Comparison of ENCODE assay signal across 17 cellular contexts in the genomic region with DNA sequence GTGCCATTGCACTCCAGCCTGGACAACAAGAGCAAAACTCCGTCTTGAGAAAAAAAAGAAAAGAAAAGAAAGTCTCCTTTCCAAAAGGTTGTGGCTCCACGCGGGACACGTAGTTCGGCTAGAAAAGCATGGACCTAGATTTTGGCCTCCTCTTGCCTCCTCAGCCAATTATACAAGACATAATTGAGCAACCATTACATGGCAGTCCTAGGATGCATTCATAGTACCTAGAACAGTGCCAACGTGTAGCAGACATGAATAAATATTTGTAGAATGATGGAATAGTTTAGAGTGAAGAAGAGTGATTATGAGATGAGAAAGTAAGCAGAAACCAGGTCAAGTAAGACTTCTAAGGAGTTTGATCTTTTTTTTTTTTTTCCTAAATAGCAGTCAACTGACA.
"Had no signal": no experiment of that assay in that cellular context is flagged by ENCODE, and none has a peak within 500 bp of the region (broad histone marks: within the 10 kb centered on the region; RNA-seq: fewer than 3 reads in every experiment).

No MANE protein-coding gene starts in this region.

- H3K27me3 Mint-ChIP-seq: dendritic cell treated with granulocyte-macrophage colony-stimulating factor and Interleukin-4, amounts not matched to agents 40 ng/mL and 50 ng/mL, for 4 days; effector memory CD8-positive, alpha-beta T cell; T-cell had no signal

- H3K9me3 Mint-ChIP-seq: activated T-cell treated with anti-CD3 and anti-CD28 coated beads, Interleukin-2, amount 50 U/mL, for 4 hours; dendritic cell treated with granulocyte-macrophage colony-stimulating factor and Interleukin-4, amounts not matched to agents 40 ng/mL and 50 ng/mL, for 4 days; effector memory CD8-positive, alpha-beta T cell; natural killer cell; T-cell had no signal

- H3K36me3 ChIP-seq: gastrocnemius medialis, neutrophil, sigmoid colon had no signal

- H3K27me3 ChIP-seq: gastrocnemius medialis, neutrophil, sigmoid colon had no signal

- H2AFZ ChIP-seq: parathyroid adenoma had no signal

- H3K27ac ChIP-seq: gastrocnemius medialis, parathyroid adenoma had no signal

- ATAC-seq: activated T-cell treated with anti-CD3 and anti-CD28 coated beads, Interleukin-2, amount 50 U/mL, for 4 hours; effector memory CD8-positive, alpha-beta T cell; gastrocnemius medialis; natural killer cell; T-cell had no signal

- H3K4me3 Mint-ChIP-seq: activated T-cell treated with anti-CD3 and anti-CD28 coated beads, Interleukin-2, amount 50 U/mL, for 4 hours; dendritic cell treated with granulocyte-macrophage colony-stimulating factor and Interleukin-4, amounts not matched to agents 40 ng/mL and 50 ng/mL, for 4 days; effector memory CD8-positive, alpha-beta T cell; natural killer cell had no signal

- H3K79me2 ChIP-seq: parathyroid adenoma had no signal

- H3K9me3 ChIP-seq: gastrocnemius medialis, neutrophil, sigmoid colon had no signal

- DNase-seq: activated CD4-positive, alpha-beta T cell treated with anti-CD3 and anti-CD28 coated beads, Interleukin-2, amount 50 U/mL, for 48 hours; activated CD4-positive, CD25-positive, alpha-beta regulatory T cell treated with anti-CD3 and anti-CD28 coated beads, Interleukin-2, amount 50 U/mL, for 72 hours; activated effector memory CD4-positive, alpha-beta T cell treated with anti-CD3 and anti-CD28 coated beads, Interleukin-2, amount 50 U/mL, for 16 hours; activated T-cell treated with anti-CD3 and anti-CD28 coated beads, Interleukin-2, amount 50 U/mL, for 4 hours; effector memory CD8-positive, alpha-beta T cell; gastrocnemius medialis; mammary epithelial cell; natural killer cell; sigmoid colon; stimulated activated CD4-positive, alpha-beta T cell treated with anti-CD3 and anti-CD28 coated beads, Interleukin-1b, Interleukin-23, amount 100 ng/mL, for 48 hours; T-cell; T-helper 9 cell had no signal

- H3K4me3 ChIP-seq: gastrocnemius medialis, sigmoid colon had no signal

- FAIRE-seq: astrocyte, bronchial epithelial cell had no signal

- H3K36me3 Mint-ChIP-seq: natural killer cell had no signal

- H3K9ac ChIP-seq: parathyroid adenoma had no signal

- H3K27ac Mint-ChIP-seq: dendritic cell treated with granulocyte-macrophage colony-stimulating factor and Interleukin-4, amounts not matched to agents 40 ng/mL and 50 ng/mL, for 4 days; natural killer cell had no signal
